ENCODE assay signal across 23 cellular contexts in the genomic region with DNA sequence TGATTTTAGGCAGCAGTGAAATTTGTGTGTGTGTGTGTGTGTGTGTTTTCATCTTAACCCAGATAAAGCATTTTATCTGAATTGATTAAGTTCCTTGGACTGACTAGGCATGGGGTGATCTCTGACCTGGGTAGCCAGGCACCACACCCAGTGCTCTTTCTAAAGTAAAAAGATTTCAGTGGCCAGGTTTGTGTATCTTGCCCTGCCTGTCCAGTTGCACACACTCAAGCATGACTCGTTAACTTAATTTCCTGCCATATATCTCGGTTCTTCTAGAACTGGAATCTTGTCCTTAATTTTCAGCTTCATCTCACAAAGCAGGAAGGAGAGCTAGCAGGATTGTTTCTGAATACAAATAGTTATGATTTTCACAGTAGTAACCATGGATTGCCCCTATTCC. TPM values are rescaled to one million over a fixed set of nuclear protein-coding genes. Genes with fewer than 3 reads are reported as not detected.
DNase-seq lines count a peak whose midpoint lies in the region; ATAC-seq, FAIRE-seq and TF ChIP-seq lines count a peak whose summit lies in the region.
"Had no signal": no experiment of that assay in that cellular context is flagged by ENCODE, and none has a peak within 500 bp of the region (broad histone marks: within the 10 kb centered on the region; RNA-seq: fewer than 3 reads in every experiment).

No MANE protein-coding gene starts in this region.

- H2BK5ac ChIP-seq in H1 (ENCODE audit: low read depth, low read length) = no peak overlapping the region

- no peaks in the 10 kb centered on the region for H3F3A ChIP-seq in neural progenitor cell (ENCODE audit: low read depth)

- H2BK15ac ChIP-seq in H1 (ENCODE audit: low read length) = no peak overlapping the region

- H3K27me3 Mint-ChIP-seq in activated CD4-positive, alpha-beta T cell treated with anti-CD3 and anti-CD28 coated beads for 36 hours = peaks cover 7% of the 10 kb centered on the region
- H3K27me3 Mint-ChIP-seq in neural progenitor cell (ENCODE audit: insufficient read depth, low read depth) = no peaks in the 10 kb centered on the region

- CTCF ChIA-PET in H1 (lab: Charles Lee; ENCODE audit: partially characterized antibody) = interaction anchor here (1.1 kb wide), 1 partner anchor 37 kb away, joined by 3 read pairs; no protein-coding TSS in a partner anchor
- CTCF ChIA-PET in activated CD4-positive, alpha-beta T cell treated with anti-CD3 and anti-CD28 coated beads for 36 hours (lab: Charles Lee) = interaction anchor here (0.6 to 1.5 kb wide), 2 partner anchors 12 to 45 kb away, joined by 3 read pairs; no protein-coding TSS in a partner anchor

- peak; percentile 95 for ATAC-seq in mucosa of descending colon
- no peak for ATAC-seq in activated CD4-positive, alpha-beta T cell treated with anti-CD3 and anti-CD28 coated beads for 36 hours
- ATAC-seq: esophagus mucosa; natural killer cell treated with Interleukin-12 subunit alpha and Interleukin-12 subunit beta and Interleukin-15 and Interleukin-18, amount 100 ng/mL, for 72 hours; WTC11 had no signal

- peak; percentile 21 for DNase-seq in AG10803 (ENCODE audit: low read depth)
- DNase-seq in NCI-H226 = peak; percentile 14
- no peak for DNase-seq in H1 (ENCODE audit: low read depth in 1 of 2, low spot score in 2 of 2)
- DNase-seq in mucosa of descending colon = no peak
- no peak for DNase-seq in activated CD4-positive, alpha-beta T cell treated with anti-CD3 and anti-CD28 coated beads for 36 hours
- no peak for DNase-seq in NCI-H524 treated with DMSO at 0.1 percent for 48 hours (lab: John Stamatoyannopoulos, UW)
- DNase-seq in SJCRH30 = no peak
- DNase-seq in neural progenitor cell (ENCODE audit: low spot score) = no peak
- DNase-seq: activated T-cell treated with anti-CD3 and anti-CD28 coated beads, Interleukin-2, amount 50 U/mL, for 48 hours; brain microvascular endothelial cell; CD4-positive, CD25-positive, alpha-beta regulatory T cell; DMS79; immature natural killer cell; MG63; NCI-H446 treated with DMSO at 0.1 percent for 48 hours; testis had no signal

- H3K27ac Mint-ChIP-seq in activated CD4-positive, alpha-beta T cell treated with anti-CD3 and anti-CD28 coated beads for 36 hours = no peak overlapping the region
- no peak overlapping the region for H3K27ac Mint-ChIP-seq in neural progenitor cell
- H3K27ac Mint-ChIP-seq: activated naive CD8-positive, alpha-beta T cell; CD4-positive, CD25-positive, alpha-beta regulatory T cell; immature natural killer cell; natural killer cell treated with Interleukin-12 subunit alpha and Interleukin-12 subunit beta and Interleukin-15 and Interleukin-18, amount 100 ng/mL, for 72 hours; WTC11 had no signal

- no peak overlapping the region for H3K14ac ChIP-seq in H1 (ENCODE audit: insufficient read length)

- no peak overlapping the region for H3K56ac ChIP-seq in H1 (replicated peaks; ENCODE audit: insufficient read length, low read depth, low read length)

- H3K27me3 ChIP-seq in H1 (replicated peaks in 1 of 4; ENCODE audit: control insufficient read depth in 3 of 4, extremely low read depth in 1 of 4, insufficient read depth in 3 of 4, low read length in 3 of 4) = no peaks in the 10 kb centered on the region
- no peaks in the 10 kb centered on the region for H3K27me3 ChIP-seq in SJCRH30
- H3K27me3 ChIP-seq in neural progenitor cell = no peaks in the 10 kb centered on the region
- H3K27me3 ChIP-seq: brain microvascular endothelial cell, heart left ventricle, MG63, testis had no signal

- H3K9ac ChIP-seq in H1 (replicated peaks in 1 of 4; ENCODE audit: extremely low read depth in 1 of 4, low read depth in 3 of 4, low read length in 3 of 4) = no peak overlapping the region
- no peak overlapping the region for H3K9ac ChIP-seq in neural progenitor cell

- FAIRE-seq in H1 (lab: Jason Lieb, UNC) = no peak

- no peak for TF ChIP-seq RAD21 in H1 (IDR thresholded peaks at IDR 0.05 in 1 of 2, conservative IDR thresholded peaks at IDR 0.05 in 1 of 2; ENCODE audit: low read depth in 2 of 2, low read length in 2 of 2)

- H2AFZ ChIP-seq in H1 (ENCODE audit: low read length) (peak overlapping the region; percentile 73), neural progenitor cell (replicated peaks) (no peak overlapping the region)

- H3K18ac ChIP-seq in H1 (ENCODE audit: extremely low read depth, low read length) = no peak overlapping the region

- H4K91ac ChIP-seq in H1 (replicated peaks; ENCODE audit: insufficient read length, low read length) = no peak overlapping the region

- H4K8ac ChIP-seq in H1 (ENCODE audit: extremely low read depth, insufficient read depth, low read length) = no peak overlapping the region

- H4K5ac ChIP-seq in H1 (ENCODE audit: insufficient read length, low read depth, low read length) = no peak overlapping the region

- no peak overlapping the region for H3K4me3 Mint-ChIP-seq in activated CD4-positive, alpha-beta T cell treated with anti-CD3 and anti-CD28 coated beads for 36 hours
- no peak overlapping the region for H3K4me3 Mint-ChIP-seq in neural progenitor cell
- H3K4me3 Mint-ChIP-seq: activated naive CD8-positive, alpha-beta T cell; CD4-positive, CD25-positive, alpha-beta regulatory T cell; immature natural killer cell; natural killer cell treated with Interleukin-12 subunit alpha and Interleukin-12 subunit beta and Interleukin-15 and Interleukin-18, amount 100 ng/mL, for 72 hours; WTC11 had no signal

- H2BK12ac ChIP-seq in H1 (ENCODE audit: low read depth, low read length) = no peak overlapping the region

- H3K4me2 ChIP-seq in H1 (ENCODE audit: insufficient read depth in 1 of 2, low read depth in 2 of 2, low read length in 2 of 2) (no peak overlapping the region), neural progenitor cell (no peak overlapping the region)

- no peak overlapping the region for H3K23ac ChIP-seq in H1 (ENCODE audit: insufficient read length)

- H3K23me2 ChIP-seq in H1 (ENCODE audit: low read depth, low read length) = peaks cover 2% of the 10 kb centered on the region; the same call in 1 of the 2 replicates

- H3K9me3 Mint-ChIP-seq in activated CD4-positive, alpha-beta T cell treated with anti-CD3 and anti-CD28 coated beads for 36 hours (ENCODE audit: low read depth) = no peaks in the 10 kb centered on the region
- H3K9me3 Mint-ChIP-seq in neural progenitor cell = peaks cover 10% of the 10 kb centered on the region
- H3K9me3 Mint-ChIP-seq: CD4-positive, CD25-positive, alpha-beta regulatory T cell; immature natural killer cell; natural killer cell treated with Interleukin-12 subunit alpha and Interleukin-12 subunit beta and Interleukin-15 and Interleukin-18, amount 100 ng/mL, for 72 hours had no signal

- no peaks in the 10 kb centered on the region; a peak in 1 of 8 replicates for H3K36me3 ChIP-seq in H1 (ENCODE audit: control insufficient read depth in 2 of 4, insufficient read depth in 4 of 4, low read length in 3 of 4)
- H3K36me3 ChIP-seq in mucosa of descending colon (ENCODE audit: low read depth) = no peaks in the 10 kb centered on the region
- no peaks in the 10 kb centered on the region for H3K36me3 ChIP-seq in SJCRH30
- no peaks in the 10 kb centered on the region for H3K36me3 ChIP-seq in neural progenitor cell
- H3K36me3 ChIP-seq: brain microvascular endothelial cell, MG63 had no signal

- no peak overlapping the region for H2BK20ac ChIP-seq in H1 (ENCODE audit: low read length)

- H3K4me1 ChIP-seq in H1 (replicated peaks in 1 of 4; ENCODE audit: control insufficient read depth in 3 of 4, insufficient read depth in 4 of 4, low read length in 3 of 4) = peaks cover 0 to 4% (median 2%) of the 10 kb centered on the region in 4 experiments; a peak in 2 of 7 replicates
- peaks cover 6% of the 10 kb centered on the region for H3K4me1 ChIP-seq in mucosa of descending colon (ENCODE audit: low read depth)
- no peaks in the 10 kb centered on the region for H3K4me1 ChIP-seq in SJCRH30
- H3K4me1 ChIP-seq in neural progenitor cell = no peaks in the 10 kb centered on the region
- H3K4me1 ChIP-seq: testis had no signal

- no peak overlapping the region for H2BK120ac ChIP-seq in H1 (replicated peaks; ENCODE audit: low read depth, low read length)

- WGBS in H1 (ENCODE audit: extremely low coverage in 1 of 2, insufficient coverage in 1 of 2, insufficient read length in 1 of 2, insufficient replicate concordance in 2 of 2, low coverage in 1 of 2, low lambda C conversion rate in 2 of 2, missing lambda C conversion rate in 1 of 2), 2 experiments = 86% methylated on average over 2 of the region's 2 CpGs; no CpG with 5 or more reads in 1 of the 2 experiments

- H3K79me2 ChIP-seq in H1 (ENCODE audit: control insufficient read depth in 1 of 2, insufficient read depth in 2 of 2, low read length in 2 of 2) = no peaks in the 10 kb centered on the region
- no peaks in the 10 kb centered on the region for H3K79me2 ChIP-seq in neural progenitor cell (ENCODE audit: low read depth)

- POLR2A ChIA-PET in H1 (lab: Charles Lee; ENCODE audit: partially characterized antibody) = no interaction called here
- POLR2A ChIA-PET in activated CD4-positive, alpha-beta T cell treated with anti-CD3 and anti-CD28 coated beads for 36 hours (lab: Charles Lee) = no interaction called here

- H3K36me3 Mint-ChIP-seq in activated CD4-positive, alpha-beta T cell treated with anti-CD3 and anti-CD28 coated beads for 36 hours (ENCODE audit: low read depth) = no peaks in the 10 kb centered on the region
- no peaks in the 10 kb centered on the region for H3K36me3 Mint-ChIP-seq in neural progenitor cell
- H3K36me3 Mint-ChIP-seq: activated naive CD8-positive, alpha-beta T cell; CD4-positive, CD25-positive, alpha-beta regulatory T cell; immature natural killer cell; natural killer cell treated with Interleukin-12 subunit alpha and Interleukin-12 subunit beta and Interleukin-15 and Interleukin-18, amount 100 ng/mL, for 72 hours; WTC11 had no signal

- H3K4me1 Mint-ChIP-seq in activated CD4-positive, alpha-beta T cell treated with anti-CD3 and anti-CD28 coated beads for 36 hours = no peaks in the 10 kb centered on the region
- H3K4me1 Mint-ChIP-seq in neural progenitor cell = peaks cover 32% of the 10 kb centered on the region
- H3K4me1 Mint-ChIP-seq: CD4-positive, CD25-positive, alpha-beta regulatory T cell; immature natural killer cell had no signal

- TF ChIP-seq CTCF in AG10803 (conservative IDR thresholded peaks at IDR 0.05; ENCODE audit: low read length) (no peak), H1 (IDR thresholded peaks at IDR 0.05; ENCODE audit: control extremely low read depth in 1 of 3, insufficient read depth in 1 of 3, low read depth in 1 of 3, low read length in 3 of 3) (no peak), mucosa of descending colon (IDR thresholded peaks at IDR 0.05) (no peak), neural progenitor cell (IDR thresholded peaks at IDR 0.05) (no peak)

- no peak for TF ChIP-seq POLR2A in H1 (IDR thresholded peaks at IDR 0.05; ENCODE audit: control extremely low read depth in 1 of 2, low read depth in 2 of 2, low read length in 2 of 2)

- H4K20me1 ChIP-seq in H1 (replicated peaks in 1 of 2; ENCODE audit: control insufficient read depth in 1 of 2, insufficient read depth in 2 of 2, low read length in 2 of 2) = no peaks in the 10 kb centered on the region
- H4K20me1 ChIP-seq in neural progenitor cell (ENCODE audit: low read depth) = no peaks in the 10 kb centered on the region

- no peaks in the 10 kb centered on the region for H3K79me1 ChIP-seq in H1 (ENCODE audit: low read depth, low read length)

- H3K4me3 ChIP-seq in AG10803 (ENCODE audit: low read length) = no peak overlapping the region
- no peak overlapping the region for H3K4me3 ChIP-seq in H1 (ENCODE audit: extremely low read depth in 1 of 4, insufficient read depth in 2 of 4, low read depth in 3 of 4, low read length in 4 of 4)
- no peak overlapping the region for H3K4me3 ChIP-seq in mucosa of descending colon
- no peak overlapping the region for H3K4me3 ChIP-seq in SJCRH30
- no peak overlapping the region for H3K4me3 ChIP-seq in neural progenitor cell
- H3K4me3 ChIP-seq: heart left ventricle, lung, MG63, testis had no signal

- H3K27ac ChIP-seq in H1 (ENCODE audit: low read depth, low read length) (no peak overlapping the region), SJCRH30 (no peak overlapping the region), neural progenitor cell (no peak overlapping the region)
- H3K27ac ChIP-seq: brain microvascular endothelial cell, testis had no signal

- TF ChIP-seq EP300 in H1 (IDR thresholded peaks at IDR 0.05; ENCODE audit: borderline replicate concordance in 1 of 2, low read depth in 2 of 2, low read length in 2 of 2) = no peak

- no peak overlapping the region for H3K4ac ChIP-seq in H1 (replicated peaks; ENCODE audit: insufficient read length, low read depth, low read length)

- H3K9me3 ChIP-seq in H1 (ENCODE audit: insufficient read depth in 2 of 2, low read depth in 1 of 2, low read length in 1 of 2) = no peaks in the 10 kb centered on the region
- no peaks in the 10 kb centered on the region for H3K9me3 ChIP-seq in mucosa of descending colon
- H3K9me3 ChIP-seq in SJCRH30 (replicated peaks) = no peaks in the 10 kb centered on the region; the same call in 1 of the 2 replicates
- no peaks in the 10 kb centered on the region for H3K9me3 ChIP-seq in neural progenitor cell (ENCODE audit: low read depth)
- H3K9me3 ChIP-seq: heart left ventricle, testis had no signal

- no peak overlapping the region for H2AK5ac ChIP-seq in H1 (ENCODE audit: low read depth, low read length)

- intact Hi-C loops in mucosa of descending colon (cut with DNase I, micrococcal nuclease) = no loop called here
- intact Hi-C loops in activated CD4-positive, alpha-beta T cell treated with anti-CD3 and anti-CD28 coated beads for 36 hours (cut with DNase I, micrococcal nuclease) = no loop called here

RNA-seq across cellular contexts. Expression of gene TM4SF18, which starts 17.0 kb away (rescaled TPM):
- 2.9 and 3.3 TPM in 2 replicates for total RNA-seq in H1 (2021; fragmentation: NEBNext Ultra II Directional; extraction: Animal tissue kit (Norgen Biotek cat#: 25700))
- 4.5 and 13.6 TPM in 2 replicates for polyA plus RNA-seq in H1 (2011; rRNA removed)
- polyA plus RNA-seq in H1 (2011; cell fraction: cytosol; rRNA removed) = 5.3 TPM
- 2.4 TPM for polyA plus RNA-seq in H1 (2011; cell fraction: nucleus; rRNA removed)
- 7.0 to 14.7 TPM (median 8.8 TPM) in 4 replicates for polyA plus RNA-seq in H1 (2012, experiment 1 of 2)
- polyA plus RNA-seq in H1 (2012, experiment 2 of 2) = 2.8 TPM
- 13.5 TPM for polyA plus RNA-seq in H1 (2013, experiment 1 of 2)
- 15.9 TPM for polyA plus RNA-seq in H1 (2013, experiment 2 of 2)
- polyA minus RNA-seq in H1 (2011; rRNA and poly(A)+ RNA removed) = 5.3 and 17.2 TPM in 2 replicates
- not detected for polyA minus RNA-seq in H1 (2011; cell fraction: cytosol; rRNA and poly(A)+ RNA removed)
- 5.9 TPM for polyA minus RNA-seq in H1 (2011; cell fraction: nucleus; rRNA and poly(A)+ RNA removed)
- total RNA-seq in mucosa of descending colon = 1 to 10 TPM; 1.9 to 2.4 (median 2.2) TPM
- not detected for total RNA-seq in activated CD4-positive, alpha-beta T cell treated with anti-CD3 and anti-CD28 coated beads for 36 hours
- total RNA-seq in SJCRH30 (2014; rRNA removed; shearing (Covaris generic)) = not detected in 2 replicates
- total RNA-seq in neural progenitor cell (ENCODE audit: low replicate concordance) = not detected in 2 replicates
- total RNA-seq: CD4-positive, CD25-positive, alpha-beta regulatory T cell; natural killer cell treated with Interleukin-12 subunit alpha and Interleukin-12 subunit beta and Interleukin-15 and Interleukin-18, amount 100 ng/mL, for 72 hours; T-helper 2 cell treated with Interferon-gamma antibody and Interleukin-4, amounts not matched to agents 100 ng/mL and 5 ng/mL, for 36 hours had no signal
- polyA plus RNA-seq: CD4-positive, CD25-positive, alpha-beta regulatory T cell; immature natural killer cell had no signal

Comparison
In these comparisons a context has a peak if more than half of its experiments do, and no peak if none do; other contexts are left out.
1. DNase-seq: peak in AG10803 (single experiment) and NCI-H226 (single experiment); none in H1 (0 of 2), mucosa of descending colon (0 of 3), activated CD4-positive, alpha-beta T cell treated with anti-CD3 and anti-CD28 coated beads for 36 hours (single experiment), NCI-H524 treated with DMSO at 0.1 percent for 48 hours (single experiment), SJCRH30 (0 of 2) and neural progenitor cell (single experiment).